10 cellular contexts compared by ENCODE assay signal in the genomic region with DNA sequence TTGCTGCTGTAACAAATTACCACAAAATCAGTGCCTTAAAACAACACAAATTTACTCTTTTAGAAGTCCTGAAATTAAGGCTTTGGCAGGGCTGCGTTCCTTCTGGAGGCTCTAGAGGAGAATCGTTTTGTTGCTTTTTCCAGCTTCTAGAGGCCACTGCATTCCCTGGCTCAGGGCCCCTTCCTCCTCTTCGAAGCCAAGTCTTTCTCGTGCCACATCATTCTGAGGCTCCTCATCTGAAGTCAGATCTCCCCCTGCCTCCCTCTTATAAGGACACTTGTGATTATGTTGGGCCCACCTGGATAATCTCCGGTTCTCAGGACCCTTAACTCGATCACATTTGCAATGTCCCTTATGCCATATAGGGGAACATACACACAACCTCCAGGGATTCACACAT. TPM values are rescaled to one million over a fixed set of nuclear protein-coding genes. Genes with fewer than 3 reads are reported as not detected.
DNase-seq lines count a peak whose midpoint lies in the region; ATAC-seq and TF ChIP-seq lines count a peak whose summit lies in the region.
"Had no signal": no experiment of that assay in that cellular context is flagged by ENCODE, and none has a peak within 500 bp of the region (broad histone marks: within the 10 kb centered on the region; RNA-seq: fewer than 3 reads in every experiment).

No MANE protein-coding gene starts in this region.

- ATAC-seq in stimulated activated effector memory CD8-positive, alpha-beta T cell treated with anti-CD3 and anti-CD28 coated beads, Interleukin-12 subunit alpha, Interleukin-12 subunit beta, amount 100 ng/mL, for 72 hours: no peak

- peaks cover 12 to 58% (median 18%) of the 10 kb centered on the region in 3 donors for H3K36me3 Mint-ChIP-seq in CD8-positive, alpha-beta memory T cell
- H3K36me3 Mint-ChIP-seq in stimulated activated effector memory CD8-positive, alpha-beta T cell treated with anti-CD3 and anti-CD28 coated beads, Interleukin-12 subunit alpha, Interleukin-12 subunit beta, amount 100 ng/mL, for 72 hours: peaks cover 45% of the 10 kb centered on the region

- DNase-seq in CD8-positive, alpha-beta memory T cell: no peak
- DNase-seq in RWPE1 (ENCODE audit: low spot score): no peak
- DNase-seq in inferior parietal cortex (ENCODE audit: extremely low spot score): peak; percentile 1
- DNase-seq in stimulated activated effector memory CD8-positive, alpha-beta T cell treated with anti-CD3 and anti-CD28 coated beads, Interleukin-12 subunit alpha, Interleukin-12 subunit beta, amount 100 ng/mL, for 72 hours (ENCODE audit: low spot score in 2 of 2): no peak
- no peak for DNase-seq in GF-D8 (lab: John Stamatoyannopoulos, UW)
- DNase-seq in UCSD-AML1 (lab: John Stamatoyannopoulos, UW; ENCODE audit: unreplicated experiment): no peak
- no peak for DNase-seq in CD1c-positive myeloid dendritic cell (ENCODE audit: extremely low spot score)
- DNase-seq: H9; NCI-H2081; stimulated activated CD4-positive, alpha-beta T cell treated with anti-CD3 and anti-CD28 coated beads, Interleukin-15, amount 100 ng/mL, for 24 hours had no signal

- no peak overlapping the region for H3K27ac ChIP-seq in CD8-positive, alpha-beta memory T cell (ENCODE audit: low read depth, low read length)
- H3K27ac ChIP-seq in RWPE1: peak overlapping the region; percentile 93

- no peaks in the 10 kb centered on the region for H3K27me3 ChIP-seq in CD8-positive, alpha-beta memory T cell (ENCODE audit: insufficient read depth, low read length, poor library complexity, severe bottlenecking)

- CTCF ChIA-PET in CD8-positive, alpha-beta memory T cell (lab: Charles Lee): interaction anchor here (0.8 to 5.8 kb wide), 9 partner anchors 8 to 78 kb away, joined by 3 to 78 read pairs (median 7); partner anchors contain the start of gene IRF1
- CTCF ChIA-PET in RWPE1 (lab: Yijun Ruan, JAX): interaction anchor here (0.6 to 1.2 kb wide), 5 partner anchors 31 to 1183 kb away, joined by 3 to 7 read pairs (median 4); no protein-coding TSS in a partner anchor

- H3K9me3 ChIP-seq in CD8-positive, alpha-beta memory T cell (ENCODE audit: low read length): no peaks in the 10 kb centered on the region

- no peaks in the 10 kb centered on the region for H3K27me3 Mint-ChIP-seq in CD8-positive, alpha-beta memory T cell

- no peaks in the 10 kb centered on the region for H3K9me3 Mint-ChIP-seq in CD8-positive, alpha-beta memory T cell
- no peaks in the 10 kb centered on the region for H3K9me3 Mint-ChIP-seq in stimulated activated effector memory CD8-positive, alpha-beta T cell treated with anti-CD3 and anti-CD28 coated beads, Interleukin-12 subunit alpha, Interleukin-12 subunit beta, amount 100 ng/mL, for 72 hours
- H3K9me3 Mint-ChIP-seq: H9 had no signal

- POLR2A ChIA-PET in CD8-positive, alpha-beta memory T cell (lab: Charles Lee): interaction anchor here (0.8 to 1.9 kb wide), 4 partner anchors 10 to 79 kb away, joined by 3 to 7 read pairs (median 6); partner anchors contain the start of gene IRF1
- POLR2A ChIA-PET in RWPE1 (lab: Yijun Ruan, JAX; ENCODE audit: low non-redundant PET): interaction anchor here (1.4 kb wide), 1 partner anchor 73 kb away, joined by 7 read pairs; the partner anchor contains the start of gene IRF1

- peak overlapping the region; percentile 24 to 76 (median 44) for H3K4me3 Mint-ChIP-seq in CD8-positive, alpha-beta memory T cell
- peak overlapping the region; percentile 21 for H3K4me3 Mint-ChIP-seq in stimulated activated effector memory CD8-positive, alpha-beta T cell treated with anti-CD3 and anti-CD28 coated beads, Interleukin-12 subunit alpha, Interleukin-12 subunit beta, amount 100 ng/mL, for 72 hours
- H3K4me3 Mint-ChIP-seq: H9 had no signal

- H3K4me3 ChIP-seq in CD8-positive, alpha-beta memory T cell (ENCODE audit: low read length): no peak overlapping the region

- TF ChIP-seq CTCF in RWPE1 (conservative IDR thresholded peaks at IDR 0.05; ENCODE audit: low read depth): no peak

- H3K36me3 ChIP-seq in CD8-positive, alpha-beta memory T cell (ENCODE audit: insufficient read depth, low read length): no peaks in the 10 kb centered on the region

- peak overlapping the region; percentile 84 to 99 (median 98) for H3K27ac Mint-ChIP-seq in CD8-positive, alpha-beta memory T cell
- peak overlapping the region; percentile 99 for H3K27ac Mint-ChIP-seq in stimulated activated effector memory CD8-positive, alpha-beta T cell treated with anti-CD3 and anti-CD28 coated beads, Interleukin-12 subunit alpha, Interleukin-12 subunit beta, amount 100 ng/mL, for 72 hours
- H3K27ac Mint-ChIP-seq: H9 had no signal

- peaks cover 94% of the 10 kb centered on the region for H3K4me1 ChIP-seq in CD8-positive, alpha-beta memory T cell (ENCODE audit: insufficient read depth, low read length)

- H3K4me1 Mint-ChIP-seq in CD8-positive, alpha-beta memory T cell: peaks cover 86 to 97% (median 96%) of the 10 kb centered on the region in 3 donors
- peaks cover 87% of the 10 kb centered on the region for H3K4me1 Mint-ChIP-seq in stimulated activated effector memory CD8-positive, alpha-beta T cell treated with anti-CD3 and anti-CD28 coated beads, Interleukin-12 subunit alpha, Interleukin-12 subunit beta, amount 100 ng/mL, for 72 hours

RNA-seq across cellular contexts. Expression of gene SLC22A5, which starts 48.0 kb away (rescaled TPM):
- total RNA-seq in CD8-positive, alpha-beta memory T cell: 1 to 10 TPM; 5.2 to 5.9 TPM
- polyA plus RNA-seq in CD8-positive, alpha-beta memory T cell: 2.5 TPM
